Comparison of ENCODE assay signal across 24 cellular contexts in genomic region chr2:236205867-236206645, GRCh38. TPM values are rescaled to one million over a fixed set of nuclear protein-coding genes. Genes with fewer than 3 reads are reported as not detected.
"Had no signal": no experiment of that assay in that cellular context is flagged by ENCODE, and none has a peak within 500 bp of the region (broad histone marks: within the 10 kb centered on the region; RNA-seq: fewer than 3 reads in every experiment).

No MANE protein-coding gene starts in this region.

- H3K4me3 ChIP-seq: gastroesophageal sphincter, heart right ventricle, mucosa of descending colon, right lobe of liver, skin epidermis, thyroid gland, upper lobe of right lung had no signal

- DNase-seq: activated CD4-positive, alpha-beta memory T cell treated with anti-CD3 and anti-CD28 coated beads, Interleukin-2, amount 10 ng/mL, durations not matched to agents 7 days and 5 days; activated CD4-positive, alpha-beta T cell treated with anti-CD3 and anti-CD28 coated beads for 48 hours; activated effector memory CD4-positive, alpha-beta T cell treated with Interleukin-2 at 50 U/mL for 16 hours; activated naive CD4-positive, alpha-beta T cell treated with anti-CD3 and anti-CD28 coated beads, Interleukin-2, amount 10 ng/mL, durations not matched to agents 7 days and 5 days; activated T-cell treated with anti-CD3 and anti-CD28 coated beads, Interleukin-2, amount 50 U/mL, for 72 hours; amygdala; cortex of kidney; heart right ventricle; islet precursor cell; left colon; mesenchymal stem cell; mucosa of descending colon; nephron progenitor cell; right lobe of liver; stimulated activated CD4-positive, alpha-beta T cell treated with anti-CD3 and anti-CD28 coated beads, Interleukin-1b, Interleukin-23, amount 100 ng/mL, for 48 hours; substantia nigra; T-helper 9 cell; thyroid gland; upper lobe of right lung had no signal

RNA-seq across cellular contexts. Expression of gene GBX2, which starts 37.9 kb away (rescaled TPM):
- total RNA-seq: activated CD4-positive, alpha-beta memory T cell treated with anti-CD3 and anti-CD28 coated beads, Interleukin-2, amount 10 ng/mL, durations not matched to agents 7 days and 5 days; activated T-cell treated with anti-CD3 and anti-CD28 coated beads, Interleukin-2, amount 50 U/mL, for 72 hours; bronchial epithelial cell; gastroesophageal sphincter; left colon; mucosa of descending colon; right lobe of liver; T-helper 1 cell treated with Interleukin-12 subunit alpha and Interleukin-12 subunit beta and Interleukin-4 antibody, amounts not matched to agents 30 ng/mL and 1 ng/mL, for 36 hours; thyroid gland; upper lobe of right lung had no signal

RNA-seq across cellular contexts. Expression of gene ASB18, which starts 58.1 kb away (rescaled TPM):
- total RNA-seq: activated CD4-positive, alpha-beta memory T cell treated with anti-CD3 and anti-CD28 coated beads, Interleukin-2, amount 10 ng/mL, durations not matched to agents 7 days and 5 days; activated T-cell treated with anti-CD3 and anti-CD28 coated beads, Interleukin-2, amount 50 U/mL, for 72 hours; bronchial epithelial cell; gastroesophageal sphincter; left colon; lower leg skin; mucosa of descending colon; right lobe of liver; T-helper 1 cell treated with Interleukin-12 subunit alpha and Interleukin-12 subunit beta and Interleukin-4 antibody, amounts not matched to agents 30 ng/mL and 1 ng/mL, for 36 hours; thyroid gland; upper lobe of right lung had no signal
